Comparison of ENCODE assay signal across 18 cellular contexts in the genomic region with DNA sequence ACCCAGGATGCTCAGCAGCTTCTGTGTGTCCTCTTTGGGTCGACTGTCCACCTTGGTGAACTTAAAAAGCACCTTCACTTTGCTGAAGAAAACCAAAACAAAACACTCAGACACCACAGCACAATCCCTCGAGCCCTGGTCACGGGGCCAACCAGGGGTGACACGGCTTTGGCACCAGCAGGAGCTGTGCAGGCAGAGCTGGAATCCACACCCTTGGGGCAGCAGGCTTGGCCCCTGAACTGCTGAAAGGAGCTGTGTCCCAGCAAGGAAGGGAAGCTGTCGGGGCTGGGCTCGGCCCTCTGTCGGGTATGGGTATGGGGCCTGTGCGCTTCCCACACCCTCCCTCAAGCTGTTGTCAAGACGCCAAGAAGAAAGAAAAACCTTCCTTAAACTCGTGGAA.
"Had no signal": no experiment of that assay in that cellular context is flagged by ENCODE, and none has a peak within 500 bp of the region (broad histone marks: within the 10 kb centered on the region; RNA-seq: fewer than 3 reads in every experiment).

No MANE protein-coding gene starts in this region.

- H3K9me3 ChIP-seq: colonic mucosa, gastroesophageal sphincter, ovary, tibial artery, upper lobe of left lung, uterus had no signal

- H3K79me2 ChIP-seq: hepatocyte had no signal

- DNase-seq: colonic mucosa; dermis blood vessel endothelial cell; effector CD8-positive, alpha-beta T cell; glutamatergic neuron; left colon; mammary epithelial cell; naive thymus-derived CD4-positive, alpha-beta T cell; ovary; stimulated activated CD4-positive, alpha-beta T cell treated with anti-CD3 and anti-CD28 coated beads, Interleukin-2, amount 100 ng/mL, for 48 hours; tibial artery; upper lobe of left lung; uterus had no signal

- H2AFZ ChIP-seq: hepatocyte had no signal

- H3K4me1 ChIP-seq: colonic mucosa, gastroesophageal sphincter, tibial artery, upper lobe of left lung, uterus had no signal

- ATAC-seq: esophagus mucosa; gastroesophageal sphincter; left colon; naive thymus-derived CD4-positive, alpha-beta T cell; right cardiac atrium; stimulated activated memory B cell treated with anti-CD40 and anti-IgM and Interleukin-4, amounts not matched to agents 10 μg/mL and 1 μg/mL and 100 μg/mL, for 72 hours had no signal

- H3K27ac ChIP-seq: colonic mucosa, hepatocyte, ovary, tibial artery, upper lobe of left lung, uterus had no signal

- H3K36me3 ChIP-seq: ovary, uterus had no signal

- H3K4me3 ChIP-seq: colonic mucosa, gastroesophageal sphincter, hepatocyte, ovary, smooth muscle cell, tibial artery, upper lobe of left lung, uterus had no signal

- H3K27me3 ChIP-seq: colonic mucosa, gastroesophageal sphincter, hepatocyte, ovary, tibial artery, upper lobe of left lung, uterus had no signal

- H3K4me2 ChIP-seq: hepatocyte, smooth muscle cell had no signal
